In genomic region chr17:68011199-68011665, GRCh38 we compare ENCODE assay signal across 1 cellular context.
TF ChIP-seq lines count a peak whose summit lies in the region.

No MANE protein-coding gene starts in this region.

TF ChIP-seq in K562, 482 proteins besides CTCF, POLR2A, EP300 and RAD21 (continued from another document):
- TF ChIP-seq ZBTB40 (IDR thresholded peaks at IDR 0.05) (0 out of 2 replicates have a peak, but pooled peaks have one; percentile 16), ZBTB40 (CRISPR knock-in tag; IDR thresholded peaks at IDR 0.05) (no peak), FOXK2 (conservative IDR thresholded peaks at IDR 0.05 in 1 of 2, IDR thresholded peaks at IDR 0.05 in 1 of 2; ENCODE audit: low read depth in 2 of 2) (peak; percentile 51 to 64; a peak in 1 of 4 replicates), KLF10 (CRISPR knock-in tag; IDR thresholded peaks at IDR 0.05) (no peak), ESRRA (IDR thresholded peaks at IDR 0.05; ENCODE audit: borderline replicate concordance, low read depth) (peak; percentile 94), ATF1 (CRISPR knock-in tag; IDR thresholded peaks at IDR 0.05) (no peak), ATF1 (tag; IDR thresholded peaks at IDR 0.05) (peak; percentile 28; the same call in 1 of the 2 replicates), MAX (CRISPR knock-in tag; IDR thresholded peaks at IDR 0.05) (peak; percentile 44; the same call in 1 of the 2 replicates)
TF ChIP-seq in K562: peak in this region for 40.
